ENCODE assay signal across 8 cellular contexts in genomic region chr10:128211953-128212727, GRCh38.
A peak's percentile ranks its signal among the peaks of the same experiment; 100 is the strongest.
DNase-seq lines count a peak whose midpoint lies in the region; ATAC-seq lines count a peak whose summit lies in the region.

No MANE protein-coding gene starts in this region.

- peak; percentile 95 for DNase-seq in AG20443 (ENCODE audit: low spot score)
- peak; percentile 39 for DNase-seq in NCI-H2227 treated with DMSO at 0.1 percent for 48 hours (lab: John Stamatoyannopoulos, UW)
- peak; percentile 75 for DNase-seq in central memory CD4-positive, alpha-beta T cell
- peak; percentile 95 for DNase-seq in left kidney (ENCODE audit: low read depth, low spot score)
- DNase-seq in stimulated activated CD4-positive, alpha-beta T cell treated with anti-CD3 and anti-CD28 coated beads, Interleukin-2, amount 100 ng/mL, for 4 hours (ENCODE audit: low read depth), result peak; percentile 74

- ATAC-seq in GM18907 (IDR thresholded peaks at IDR 0.05; ENCODE audit: unreplicated experiment) (peak; percentile 95), HG03108 (IDR thresholded peaks at IDR 0.05; ENCODE audit: unreplicated experiment) (peak; percentile 93)
- peak; percentile 78 to 83 for ATAC-seq in activated CD4-positive, CD25-positive, alpha-beta regulatory T cell treated with anti-CD3 and anti-CD28 coated beads, Interleukin-2, amount 50 U/mL, for 24 hours

Comparison
In these comparisons a context has a peak if more than half of its experiments do, and no peak if none do; other contexts are left out.
1. Peak in every context shown above with its lines: DNase-seq and ATAC-seq.
2. DNase-seq: peak in every context shown above with its lines; median percentile 95 in AG20443; 95 in left kidney; 75 in central memory CD4-positive, alpha-beta T cell; 74 in stimulated activated CD4-positive, alpha-beta T cell treated with anti-CD3 and anti-CD28 coated beads, Interleukin-2, amount 100 ng/mL, for 4 hours; 39 in NCI-H2227 treated with DMSO at 0.1 percent for 48 hours.